ENCODE assay signal across 8 cellular contexts in the genomic region with DNA sequence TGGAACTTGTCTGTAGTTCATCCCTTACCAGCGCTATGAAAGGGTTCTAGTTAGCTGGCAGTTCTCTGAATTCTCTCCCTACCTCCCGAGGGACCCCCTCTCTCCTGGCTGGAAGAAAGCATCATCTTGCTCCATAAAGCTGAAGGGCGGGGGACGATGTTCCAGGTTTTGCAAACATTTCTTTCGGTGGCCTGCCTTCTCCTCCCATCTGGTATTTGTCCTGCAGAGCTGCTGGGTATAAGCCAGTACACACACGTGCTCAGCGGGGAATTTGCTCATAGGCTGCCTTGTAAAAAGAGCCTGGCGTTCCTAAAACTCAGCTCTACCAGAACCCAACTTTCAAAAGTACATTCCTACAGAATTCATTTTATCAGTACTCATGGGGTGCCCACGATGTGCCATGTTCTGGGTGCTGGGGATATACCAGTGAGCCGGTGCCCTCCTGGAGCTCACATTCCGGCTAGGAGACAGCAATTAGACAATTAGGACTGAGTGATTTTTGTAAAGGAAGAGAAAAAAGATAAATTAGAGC. TPM values are rescaled to one million over a fixed set of nuclear protein-coding genes. Genes with fewer than 3 reads are reported as not detected.
A peak's percentile ranks its signal among the peaks of the same experiment; 100 is the strongest.
DNase-seq lines count a peak whose midpoint lies in the region; ATAC-seq, FAIRE-seq and TF ChIP-seq lines count a peak whose summit lies in the region.

No MANE protein-coding gene starts in this region.

- POLR2A ChIA-PET in WTC11 (lab: Charles Lee) = interaction anchor here (0.6 to 3.5 kb wide), 17 partner anchors 8 to 380 kb away, joined by 3 to 30 read pairs (median 4); a partner anchor contains a TSS

- no peak for TF ChIP-seq POLR2A in GM12892 (IDR thresholded peaks at IDR 0.05; ENCODE audit: low read depth, low read length)

- FAIRE-seq in GM12892 (lab: Jason Lieb, UNC) = no peak

- TF ChIP-seq CTCF in WTC11 (IDR thresholded peaks at IDR 0.05) (no peak), nephron (IDR thresholded peaks at IDR 0.05; ENCODE audit: unreplicated experiment in 3 of 3) (no peak)

- H3K36me3 ChIP-seq in BLaER1 treated with 17β-estradiol and CSF1 and Interleukin-3, amounts not matched to agents 10 nM and 100 nM = peaks cover 0 to 19% (median 11%) of the 10 kb centered on the region in 11 experiments; a peak in 18 of 22 replicates
- 0 out of 2 replicates have a peak, but pooled peaks cover 7% of the 10 kb centered on the region for H3K36me3 ChIP-seq in HUES6 (ENCODE audit: control insufficient read depth, insufficient read depth, low read length)

- peak overlapping the region; percentile 79 to 89 (median 86); a peak in 21 of 22 replicates for H3K9ac ChIP-seq in BLaER1 treated with 17β-estradiol and CSF1 and Interleukin-3, amounts not matched to agents 10 nM and 100 nM
- peak overlapping the region; percentile 98 for H3K9ac ChIP-seq in HUES6 (ENCODE audit: low read length)

- DNase-seq in WTC11 (ENCODE audit: low spot score) (no peak), fibroblast of peridontal ligament (ENCODE audit: extremely low read depth) (peak; percentile 78), GM12892 (ENCODE audit: insufficient read length) (no peak)
- DNase-seq in effector CD4-positive, alpha-beta T cell = no peak

- ATAC-seq in WTC11 = no peak
- no peak for ATAC-seq in GM18858 (IDR thresholded peaks at IDR 0.05; ENCODE audit: unreplicated experiment)

- H3K4me3 Mint-ChIP-seq in WTC11 (peak overlapping the region; percentile 73), nephron (peak overlapping the region; percentile 91 to 96 (median 94))

- no peaks in the 10 kb centered on the region for H3K27me3 ChIP-seq in BLaER1 treated with 17β-estradiol and CSF1 and Interleukin-3, amounts not matched to agents 10 nM and 100 nM
- no peaks in the 10 kb centered on the region for H3K27me3 ChIP-seq in HUES6 (ENCODE audit: control insufficient read depth, insufficient read depth, low read length)

- H3K4me1 ChIP-seq in BLaER1 treated with 17β-estradiol and CSF1 and Interleukin-3, amounts not matched to agents 10 nM and 100 nM = peaks cover 18 to 36% (median 32%) of the 10 kb centered on the region in 10 experiments
- H3K4me1 ChIP-seq in HUES6 (ENCODE audit: control insufficient read depth, insufficient read depth, low read length) = peaks cover 15% of the 10 kb centered on the region

- H3K4me1 Mint-ChIP-seq in WTC11 (peaks cover 26% of the 10 kb centered on the region), nephron (peaks cover 23% of the 10 kb centered on the region)

- H3K9me3 ChIP-seq in BLaER1 treated with 17β-estradiol and CSF1 and Interleukin-3, amounts not matched to agents 10 nM and 100 nM (replicated peaks in 1 of 11) = no peaks in the 10 kb centered on the region
- H3K9me3 ChIP-seq in HUES6 (ENCODE audit: control insufficient read depth, insufficient read depth, low read depth, low read length) = no peaks in the 10 kb centered on the region

- H3K36me3 Mint-ChIP-seq in WTC11 = peaks cover 6% of the 10 kb centered on the region; the same call in 1 of the 2 replicates
- H3K36me3 Mint-ChIP-seq in nephron (ENCODE audit: low read depth) = peaks cover 14% of the 10 kb centered on the region

- H3K27ac ChIP-seq in BLaER1 treated with 17β-estradiol and CSF1 and Interleukin-3, amounts not matched to agents 10 nM and 100 nM = peak overlapping the region; percentile 49 to 88 (median 84); a peak in 21 of 22 replicates
- H3K27ac ChIP-seq in HUES6 (ENCODE audit: low read depth, low read length) = peak overlapping the region; percentile 86

- H3K4me2 ChIP-seq in BLaER1 treated with 17β-estradiol and CSF1 and Interleukin-3, amounts not matched to agents 10 nM and 100 nM = peak overlapping the region; percentile 76 to 99 (median 88)

- H4K20me1 ChIP-seq in BLaER1 treated with 17β-estradiol and CSF1 and Interleukin-3, amounts not matched to agents 10 nM and 100 nM = peaks cover 0 to 6% (median 0%) of the 10 kb centered on the region in 11 experiments; a peak in 3 of 22 replicates

- no peaks in the 10 kb centered on the region for H3K27me3 Mint-ChIP-seq in WTC11 (ENCODE audit: low read depth)
- H3K27me3 Mint-ChIP-seq in nephron (ENCODE audit: low read depth) = no peaks in the 10 kb centered on the region

- CTCF ChIA-PET in WTC11 (lab: Charles Lee) = interaction anchor here (0.5 to 7.0 kb wide), 33 partner anchors 9 to 275 kb away, joined by 3 to 139 read pairs (median 6); a partner anchor contains a TSS

- H3K27ac Mint-ChIP-seq in WTC11 = peak overlapping the region; percentile 99
- H3K27ac Mint-ChIP-seq in nephron = peak overlapping the region; percentile 97 to 99 (median 97)

- peak overlapping the region; percentile 76 to 94 (median 79) for H3K4me3 ChIP-seq in BLaER1 treated with 17β-estradiol and CSF1 and Interleukin-3, amounts not matched to agents 10 nM and 100 nM
- H3K4me3 ChIP-seq in HUES6 (ENCODE audit: low read depth, low read length) = peak overlapping the region; percentile 90

- no peaks in the 10 kb centered on the region for H3K9me3 Mint-ChIP-seq in WTC11
- H3K9me3 Mint-ChIP-seq in nephron = no peaks in the 10 kb centered on the region

TF ChIP-seq in WTC11, 78 proteins besides CTCF, POLR2A, EP300 and RAD21 (continues in another document):
- TF ChIP-seq ZNF317 (CRISPR knock-in tag; IDR thresholded peaks at IDR 0.05; ENCODE audit: borderline replicate concordance, low read depth) (no peak), TEAD1 (CRISPR knock-in tag; IDR thresholded peaks at IDR 0.05) (no peak), SP1 (CRISPR knock-in tag; conservative IDR thresholded peaks at IDR 0.05) (no peak), ZNF219 (CRISPR knock-in tag; IDR thresholded peaks at IDR 0.05; ENCODE audit: borderline replicate concordance) (no peak), NFE2L1 (CRISPR knock-in tag; IDR thresholded peaks at IDR 0.05) (no peak), JUN (CRISPR knock-in tag; IDR thresholded peaks at IDR 0.05) (no peak), ZNF121 (CRISPR knock-in tag; IDR thresholded peaks at IDR 0.05) (no peak), ZNF671 (CRISPR knock-in tag; IDR thresholded peaks at IDR 0.05) (no peak), TP53 (CRISPR knock-in tag; IDR thresholded peaks at IDR 0.05) (no peak), ZNF416 (CRISPR knock-in tag; IDR thresholded peaks at IDR 0.05) (no peak), EMX1 (CRISPR knock-in tag; IDR thresholded peaks at IDR 0.05) (no peak), RORB (CRISPR knock-in tag; IDR thresholded peaks at IDR 0.05) (no peak)
- TF ChIP-seq, protein P1, sequence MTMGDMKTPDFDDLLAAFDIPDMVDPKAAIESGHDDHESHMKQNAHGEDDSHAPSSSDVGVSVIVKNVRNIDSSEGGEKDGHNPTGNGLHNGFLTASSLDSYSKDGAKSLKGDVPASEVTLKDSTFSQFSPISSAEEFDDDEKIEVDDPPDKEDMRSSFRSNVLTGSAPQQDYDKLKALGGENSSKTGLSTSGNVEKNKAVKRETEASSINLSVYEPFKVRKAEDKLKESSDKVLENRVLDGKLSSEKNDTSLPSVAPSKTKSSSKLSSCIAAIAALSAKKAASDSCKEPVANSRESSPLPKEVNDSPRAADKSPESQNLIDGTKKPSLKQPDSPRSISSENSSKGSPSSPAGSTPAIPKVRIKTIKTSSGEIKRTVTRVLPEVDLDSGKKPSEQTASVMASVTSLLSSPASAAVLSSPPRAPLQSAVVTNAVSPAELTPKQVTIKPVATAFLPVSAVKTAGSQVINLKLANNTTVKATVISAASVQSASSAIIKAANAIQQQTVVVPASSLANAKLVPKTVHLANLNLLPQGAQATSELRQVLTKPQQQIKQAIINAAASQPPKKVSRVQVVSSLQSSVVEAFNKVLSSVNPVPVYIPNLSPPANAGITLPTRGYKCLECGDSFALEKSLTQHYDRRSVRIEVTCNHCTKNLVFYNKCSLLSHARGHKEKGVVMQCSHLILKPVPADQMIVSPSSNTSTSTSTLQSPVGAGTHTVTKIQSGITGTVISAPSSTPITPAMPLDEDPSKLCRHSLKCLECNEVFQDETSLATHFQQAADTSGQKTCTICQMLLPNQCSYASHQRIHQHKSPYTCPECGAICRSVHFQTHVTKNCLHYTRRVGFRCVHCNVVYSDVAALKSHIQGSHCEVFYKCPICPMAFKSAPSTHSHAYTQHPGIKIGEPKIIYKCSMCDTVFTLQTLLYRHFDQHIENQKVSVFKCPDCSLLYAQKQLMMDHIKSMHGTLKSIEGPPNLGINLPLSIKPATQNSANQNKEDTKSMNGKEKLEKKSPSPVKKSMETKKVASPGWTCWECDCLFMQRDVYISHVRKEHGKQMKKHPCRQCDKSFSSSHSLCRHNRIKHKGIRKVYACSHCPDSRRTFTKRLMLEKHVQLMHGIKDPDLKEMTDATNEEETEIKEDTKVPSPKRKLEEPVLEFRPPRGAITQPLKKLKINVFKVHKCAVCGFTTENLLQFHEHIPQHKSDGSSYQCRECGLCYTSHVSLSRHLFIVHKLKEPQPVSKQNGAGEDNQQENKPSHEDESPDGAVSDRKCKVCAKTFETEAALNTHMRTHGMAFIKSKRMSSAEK (CRISPR knock-in tag; IDR thresholded peaks at IDR 0.05; ENCODE audit: borderline replicate concordance) = no peak
- TF ChIP-seq, protein P2, sequence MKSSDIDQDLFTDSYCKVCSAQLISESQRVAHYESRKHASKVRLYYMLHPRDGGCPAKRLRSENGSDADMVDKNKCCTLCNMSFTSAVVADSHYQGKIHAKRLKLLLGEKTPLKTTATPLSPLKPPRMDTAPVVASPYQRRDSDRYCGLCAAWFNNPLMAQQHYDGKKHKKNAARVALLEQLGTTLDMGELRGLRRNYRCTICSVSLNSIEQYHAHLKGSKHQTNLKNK (CRISPR knock-in tag; IDR thresholded peaks at IDR 0.05) = no peak
- TF ChIP-seq, protein P3, sequence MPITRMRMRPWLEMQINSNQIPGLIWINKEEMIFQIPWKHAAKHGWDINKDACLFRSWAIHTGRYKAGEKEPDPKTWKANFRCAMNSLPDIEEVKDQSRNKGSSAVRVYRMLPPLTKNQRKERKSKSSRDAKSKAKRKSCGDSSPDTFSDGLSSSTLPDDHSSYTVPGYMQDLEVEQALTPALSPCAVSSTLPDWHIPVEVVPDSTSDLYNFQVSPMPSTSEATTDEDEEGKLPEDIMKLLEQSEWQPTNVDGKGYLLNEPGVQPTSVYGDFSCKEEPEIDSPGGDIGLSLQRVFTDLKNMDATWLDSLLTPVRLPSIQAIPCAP (CRISPR knock-in tag; IDR thresholded peaks at IDR 0.05) = no peak

RNA-seq across cellular contexts. Expression of a gene that starts 0.6 kb away (rescaled TPM):
- total RNA-seq in WTC11 (2021) = 41.8 to 43.7 TPM (median 41.9 TPM) in 3 replicates
- 40.0 TPM for polyA plus RNA-seq in GM12892 (2012; ENCODE audit: missing spikeins)

RNA-seq across cellular contexts. Expression of a gene that starts 24.4 kb away (rescaled TPM):
- total RNA-seq in WTC11 (2021) = 28.6 to 31.3 TPM (median 31.0 TPM) in 3 replicates
- polyA plus RNA-seq in GM12892 (2012; ENCODE audit: missing spikeins) = not detected

RNA-seq across cellular contexts. Expression of a gene that starts 34.9 kb away (rescaled TPM):
- 383 to 427 TPM (median 419 TPM) in 3 replicates for total RNA-seq in WTC11 (2021)
- 366 TPM for polyA plus RNA-seq in GM12892 (2012; ENCODE audit: missing spikeins)

RNA-seq across cellular contexts. Expression of a gene that starts 35.2 kb away (rescaled TPM):
- 31.3 to 34.0 TPM (median 32.8 TPM) in 3 replicates for total RNA-seq in WTC11 (2021)
- 9.9 TPM for polyA plus RNA-seq in GM12892 (2012; ENCODE audit: missing spikeins)

RNA-seq across cellular contexts. Expression of a gene that starts 39.3 kb away (rescaled TPM):
- total RNA-seq in WTC11 (2021) = 16.7 to 19.4 TPM (median 19.3 TPM) in 3 replicates
- polyA plus RNA-seq in GM12892 (2012; ENCODE audit: missing spikeins) = 0.49 TPM
